ENCODE assay signal across 1 cellular context in genomic region chr6:13412639-13413465, GRCh38.
TF ChIP-seq lines count a peak whose summit lies in the region.

No MANE protein-coding gene starts in this region.

TF ChIP-seq in HepG2, 621 proteins besides CTCF, POLR2A, EP300 and RAD21 (continued from another document and continues in another):
- TF ChIP-seq, protein P1, sequence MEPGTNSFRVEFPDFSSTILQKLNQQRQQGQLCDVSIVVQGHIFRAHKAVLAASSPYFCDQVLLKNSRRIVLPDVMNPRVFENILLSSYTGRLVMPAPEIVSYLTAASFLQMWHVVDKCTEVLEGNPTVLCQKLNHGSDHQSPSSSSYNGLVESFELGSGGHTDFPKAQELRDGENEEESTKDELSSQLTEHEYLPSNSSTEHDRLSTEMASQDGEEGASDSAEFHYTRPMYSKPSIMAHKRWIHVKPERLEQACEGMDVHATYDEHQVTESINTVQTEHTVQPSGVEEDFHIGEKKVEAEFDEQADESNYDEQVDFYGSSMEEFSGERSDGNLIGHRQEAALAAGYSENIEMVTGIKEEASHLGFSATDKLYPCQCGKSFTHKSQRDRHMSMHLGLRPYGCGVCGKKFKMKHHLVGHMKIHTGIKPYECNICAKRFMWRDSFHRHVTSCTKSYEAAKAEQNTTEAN (CRISPR knock-in tag; conservative IDR thresholded peaks at IDR 0.05): no peak
- TF ChIP-seq JUN (CRISPR knock-in tag; IDR thresholded peaks at IDR 0.05) (peak; percentile 48; the same call in 1 of the 2 replicates), SAP130 (CRISPR knock-in tag; IDR thresholded peaks at IDR 0.05; ENCODE audit: low read depth) (no peak), CREBL2 (CRISPR knock-in tag; IDR thresholded peaks at IDR 0.05; ENCODE audit: borderline replicate concordance) (no peak), TGIF2 (CRISPR knock-in tag; IDR thresholded peaks at IDR 0.05) (no peak), PHF20 (CRISPR knock-in tag; IDR thresholded peaks at IDR 0.05) (no peak), ZNF891 (CRISPR knock-in tag; IDR thresholded peaks at IDR 0.05) (no peak), ZSCAN25 (CRISPR knock-in tag; IDR thresholded peaks at IDR 0.05) (peak; percentile 37; the same call in 1 of the 2 replicates), KMT2B (CRISPR knock-in tag; IDR thresholded peaks at IDR 0.05) (peak; percentile 39; the same call in 1 of the 2 replicates), ZNF691 (CRISPR knock-in tag; IDR thresholded peaks at IDR 0.05; ENCODE audit: borderline replicate concordance, low read depth) (no peak; the same call in 1 of the 2 replicates), NR2F2 (IDR thresholded peaks at IDR 0.05; ENCODE audit: borderline replicate concordance, low read depth) (no peak), ZNF563 (CRISPR knock-in tag; IDR thresholded peaks at IDR 0.05) (no peak), ZNF234 (CRISPR knock-in tag; conservative IDR thresholded peaks at IDR 0.05) (no peak), ZNF460 (CRISPR knock-in tag; IDR thresholded peaks at IDR 0.05; ENCODE audit: borderline replicate concordance) (no peak), HIVEP1 (CRISPR knock-in tag; IDR thresholded peaks at IDR 0.05) (peak; percentile 81; the same call in 1 of the 2 replicates), POGK (CRISPR knock-in tag; conservative IDR thresholded peaks at IDR 0.05) (0 out of 2 replicates have a peak, but pooled peaks have one; percentile 18), SNAPC2 (CRISPR knock-in tag; IDR thresholded peaks at IDR 0.05) (no peak), ZSCAN12 (CRISPR knock-in tag; IDR thresholded peaks at IDR 0.05) (no peak), ZNF788 (CRISPR knock-in tag; IDR thresholded peaks at IDR 0.05; ENCODE audit: borderline replicate concordance) (peak; percentile 48; the same call in 1 of the 2 replicates), PPARG (CRISPR knock-in tag; conservative IDR thresholded peaks at IDR 0.05) (peak; percentile 69), ZNF766 (CRISPR knock-in tag; IDR thresholded peaks at IDR 0.05; ENCODE audit: borderline replicate concordance) (no peak), ZNF253 (CRISPR knock-in tag; IDR thresholded peaks at IDR 0.05; ENCODE audit: borderline replicate concordance) (no peak), ZBTB42 (CRISPR knock-in tag; IDR thresholded peaks at IDR 0.05) (no peak), ZIK1 (CRISPR knock-in tag; IDR thresholded peaks at IDR 0.05; ENCODE audit: borderline replicate concordance, low read depth) (no peak), CREB1 (IDR thresholded peaks at IDR 0.05) (peak; percentile 51; the same call in 1 of the 2 replicates), CREB1 (CRISPR knock-in tag; IDR thresholded peaks at IDR 0.05) (peak; percentile 62), GATA4 (IDR thresholded peaks at IDR 0.05; ENCODE audit: borderline replicate concordance, low read depth) (no peak), ZFP1 (CRISPR knock-in tag; IDR thresholded peaks at IDR 0.05) (no peak), RBM22 (optimal IDR thresholded peaks at IDR 0.05; ENCODE audit: low read length) (no peak), TFDP1 (CRISPR knock-in tag; IDR thresholded peaks at IDR 0.05; ENCODE audit: borderline replicate concordance) (no peak)
- TF ChIP-seq, protein P2, sequence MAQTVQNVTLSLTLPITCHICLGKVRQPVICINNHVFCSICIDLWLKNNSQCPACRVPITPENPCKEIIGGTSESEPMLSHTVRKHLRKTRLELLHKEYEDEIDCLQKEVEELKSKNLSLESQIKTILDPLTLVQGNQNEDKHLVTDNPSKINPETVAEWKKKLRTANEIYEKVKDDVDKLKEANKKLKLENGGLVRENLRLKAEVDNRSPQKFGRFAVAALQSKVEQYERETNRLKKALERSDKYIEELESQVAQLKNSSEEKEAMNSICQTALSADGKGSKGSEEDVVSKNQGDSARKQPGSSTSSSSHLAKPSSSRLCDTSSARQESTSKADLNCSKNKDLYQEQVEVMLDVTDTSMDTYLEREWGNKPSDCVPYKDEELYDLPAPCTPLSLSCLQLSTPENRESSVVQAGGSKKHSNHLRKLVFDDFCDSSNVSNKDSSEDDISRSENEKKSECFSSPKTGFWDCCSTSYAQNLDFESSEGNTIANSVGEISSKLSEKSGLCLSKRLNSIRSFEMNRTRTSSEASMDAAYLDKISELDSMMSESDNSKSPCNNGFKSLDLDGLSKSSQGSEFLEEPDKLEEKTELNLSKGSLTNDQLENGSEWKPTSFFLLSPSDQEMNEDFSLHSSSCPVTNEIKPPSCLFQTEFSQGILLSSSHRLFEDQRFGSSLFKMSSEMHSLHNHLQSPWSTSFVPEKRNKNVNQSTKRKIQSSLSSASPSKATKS (CRISPR knock-in tag; IDR thresholded peaks at IDR 0.05): no peak
- TF ChIP-seq, protein P3, sequence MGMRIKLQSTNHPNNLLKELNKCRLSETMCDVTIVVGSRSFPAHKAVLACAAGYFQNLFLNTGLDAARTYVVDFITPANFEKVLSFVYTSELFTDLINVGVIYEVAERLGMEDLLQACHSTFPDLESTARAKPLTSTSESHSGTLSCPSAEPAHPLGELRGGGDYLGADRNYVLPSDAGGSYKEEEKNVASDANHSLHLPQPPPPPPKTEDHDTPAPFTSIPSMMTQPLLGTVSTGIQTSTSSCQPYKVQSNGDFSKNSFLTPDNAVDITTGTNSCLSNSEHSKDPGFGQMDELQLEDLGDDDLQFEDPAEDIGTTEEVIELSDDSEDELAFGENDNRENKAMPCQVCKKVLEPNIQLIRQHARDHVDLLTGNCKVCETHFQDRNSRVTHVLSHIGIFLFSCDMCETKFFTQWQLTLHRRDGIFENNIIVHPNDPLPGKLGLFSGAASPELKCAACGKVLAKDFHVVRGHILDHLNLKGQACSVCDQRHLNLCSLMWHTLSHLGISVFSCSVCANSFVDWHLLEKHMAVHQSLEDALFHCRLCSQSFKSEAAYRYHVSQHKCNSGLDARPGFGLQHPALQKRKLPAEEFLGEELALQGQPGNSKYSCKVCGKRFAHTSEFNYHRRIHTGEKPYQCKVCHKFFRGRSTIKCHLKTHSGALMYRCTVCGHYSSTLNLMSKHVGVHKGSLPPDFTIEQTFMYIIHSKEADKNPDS (CRISPR knock-in tag; IDR thresholded peaks at IDR 0.05): no peak
- TF ChIP-seq, protein P4, sequence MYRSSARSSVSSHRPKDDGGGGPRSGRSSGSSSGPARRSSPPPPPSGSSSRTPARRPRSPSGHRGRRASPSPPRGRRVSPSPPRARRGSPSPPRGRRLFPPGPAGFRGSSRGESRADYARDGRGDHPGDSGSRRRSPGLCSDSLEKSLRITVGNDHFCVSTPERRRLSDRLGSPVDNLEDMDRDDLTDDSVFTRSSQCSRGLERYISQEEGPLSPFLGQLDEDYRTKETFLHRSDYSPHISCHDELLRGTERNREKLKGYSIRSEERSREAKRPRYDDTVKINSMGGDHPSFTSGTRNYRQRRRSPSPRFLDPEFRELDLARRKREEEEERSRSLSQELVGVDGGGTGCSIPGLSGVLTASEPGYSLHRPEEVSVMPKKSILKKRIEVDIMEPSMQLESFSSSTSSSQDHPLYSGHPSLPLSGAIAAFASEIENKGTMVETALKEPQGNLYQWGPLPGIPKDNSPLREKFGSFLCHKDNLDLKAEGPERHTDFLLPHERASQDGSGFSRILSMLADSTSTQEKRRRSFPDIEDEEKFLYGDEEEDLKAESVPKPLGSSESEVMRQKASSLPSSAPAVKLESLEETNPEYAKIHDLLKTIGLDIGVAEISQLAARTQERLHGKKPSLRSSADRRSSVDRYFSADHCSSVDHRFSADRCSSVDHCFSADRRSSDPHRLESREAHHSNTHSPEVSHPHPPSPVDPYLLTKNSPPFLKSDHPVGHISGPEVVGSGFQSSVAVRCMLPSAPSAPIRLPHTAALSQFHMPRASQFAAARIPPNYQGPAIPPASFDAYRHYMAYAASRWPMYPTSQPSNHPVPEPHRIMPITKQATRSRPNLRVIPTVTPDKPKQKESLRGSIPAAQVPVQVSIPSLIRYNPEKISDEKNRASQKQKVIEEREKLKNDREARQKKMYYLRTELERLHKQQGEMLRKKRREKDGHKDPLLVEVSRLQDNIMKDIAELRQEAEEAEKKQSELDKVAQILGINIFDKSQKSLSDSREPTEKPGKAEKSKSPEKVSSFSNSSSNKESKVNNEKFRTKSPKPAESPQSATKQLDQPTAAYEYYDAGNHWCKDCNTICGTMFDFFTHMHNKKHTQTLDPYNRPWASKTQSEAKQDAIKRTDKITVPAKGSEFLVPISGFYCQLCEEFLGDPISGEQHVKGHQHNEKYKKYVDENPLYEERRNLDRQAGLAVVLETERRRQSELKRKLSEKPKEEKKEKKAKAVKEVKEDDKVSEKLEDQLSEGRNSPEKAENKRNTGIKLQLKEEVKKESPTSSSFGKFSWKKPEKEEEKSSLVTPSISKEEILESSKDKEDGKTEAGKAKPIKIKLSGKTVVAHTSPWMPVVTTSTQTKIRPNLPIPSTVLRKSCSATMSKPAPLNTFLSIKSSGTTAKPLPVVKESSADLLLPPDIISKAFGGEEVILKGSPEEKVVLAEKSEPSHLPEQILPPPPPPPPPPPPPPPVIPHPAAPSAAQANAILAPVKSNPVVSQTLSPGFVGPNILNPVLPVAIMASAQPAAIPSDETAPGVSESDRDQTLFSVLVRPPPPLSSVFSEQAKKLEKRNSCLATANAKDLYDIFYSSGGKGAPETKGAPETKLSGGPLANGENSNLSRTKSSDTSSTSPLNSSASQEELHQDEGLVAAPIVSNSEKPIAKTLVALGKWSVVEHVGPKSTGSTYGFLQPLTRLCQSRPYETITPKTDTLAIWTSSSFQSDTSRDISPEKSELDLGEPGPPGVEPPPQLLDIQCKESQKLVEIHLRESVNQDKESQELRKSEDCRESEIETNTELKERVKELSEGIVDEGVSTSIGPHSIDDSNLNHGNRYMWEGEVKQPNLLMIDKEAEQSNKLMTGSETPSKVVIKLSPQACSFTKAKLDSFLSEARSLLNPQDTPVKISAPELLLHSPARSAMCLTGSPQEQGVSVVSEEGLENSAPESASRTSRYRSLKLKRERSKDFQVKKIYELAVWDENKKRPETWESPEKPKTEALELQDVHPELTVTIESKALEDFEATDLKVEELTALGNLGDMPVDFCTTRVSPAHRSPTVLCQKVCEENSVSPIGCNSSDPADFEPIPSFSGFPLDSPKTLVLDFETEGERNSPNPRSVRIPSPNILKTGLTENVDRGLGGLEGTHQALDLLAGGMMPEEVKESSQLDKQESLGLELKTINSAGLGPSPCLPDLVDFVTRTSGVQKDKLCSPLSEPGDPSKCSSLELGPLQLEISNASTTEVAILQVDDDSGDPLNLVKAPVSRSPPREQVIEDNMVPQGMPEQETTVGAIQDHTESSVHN (CRISPR knock-in tag; IDR thresholded peaks at IDR 0.05): peak; percentile 23; the same call in 1 of the 2 replicates
- TF ChIP-seq, protein P5, sequence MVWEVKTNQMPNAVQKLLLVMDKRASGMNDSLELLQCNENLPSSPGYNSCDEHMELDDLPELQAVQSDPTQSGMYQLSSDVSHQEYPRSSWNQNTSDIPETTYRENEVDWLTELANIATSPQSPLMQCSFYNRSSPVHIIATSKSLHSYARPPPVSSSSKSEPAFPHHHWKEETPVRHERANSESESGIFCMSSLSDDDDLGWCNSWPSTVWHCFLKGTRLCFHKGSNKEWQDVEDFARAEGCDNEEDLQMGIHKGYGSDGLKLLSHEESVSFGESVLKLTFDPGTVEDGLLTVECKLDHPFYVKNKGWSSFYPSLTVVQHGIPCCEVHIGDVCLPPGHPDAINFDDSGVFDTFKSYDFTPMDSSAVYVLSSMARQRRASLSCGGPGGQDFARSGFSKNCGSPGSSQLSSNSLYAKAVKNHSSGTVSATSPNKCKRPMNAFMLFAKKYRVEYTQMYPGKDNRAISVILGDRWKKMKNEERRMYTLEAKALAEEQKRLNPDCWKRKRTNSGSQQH (CRISPR knock-in tag; IDR thresholded peaks at IDR 0.05; ENCODE audit: low read depth): no peak
- TF ChIP-seq, protein P6, sequence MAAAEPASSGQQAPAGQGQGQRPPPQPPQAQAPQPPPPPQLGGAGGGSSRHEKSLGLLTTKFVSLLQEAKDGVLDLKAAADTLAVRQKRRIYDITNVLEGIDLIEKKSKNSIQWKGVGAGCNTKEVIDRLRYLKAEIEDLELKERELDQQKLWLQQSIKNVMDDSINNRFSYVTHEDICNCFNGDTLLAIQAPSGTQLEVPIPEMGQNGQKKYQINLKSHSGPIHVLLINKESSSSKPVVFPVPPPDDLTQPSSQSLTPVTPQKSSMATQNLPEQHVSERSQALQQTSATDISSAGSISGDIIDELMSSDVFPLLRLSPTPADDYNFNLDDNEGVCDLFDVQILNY (CRISPR knock-in tag; conservative IDR thresholded peaks at IDR 0.05): no peak
- TF ChIP-seq, protein P7, sequence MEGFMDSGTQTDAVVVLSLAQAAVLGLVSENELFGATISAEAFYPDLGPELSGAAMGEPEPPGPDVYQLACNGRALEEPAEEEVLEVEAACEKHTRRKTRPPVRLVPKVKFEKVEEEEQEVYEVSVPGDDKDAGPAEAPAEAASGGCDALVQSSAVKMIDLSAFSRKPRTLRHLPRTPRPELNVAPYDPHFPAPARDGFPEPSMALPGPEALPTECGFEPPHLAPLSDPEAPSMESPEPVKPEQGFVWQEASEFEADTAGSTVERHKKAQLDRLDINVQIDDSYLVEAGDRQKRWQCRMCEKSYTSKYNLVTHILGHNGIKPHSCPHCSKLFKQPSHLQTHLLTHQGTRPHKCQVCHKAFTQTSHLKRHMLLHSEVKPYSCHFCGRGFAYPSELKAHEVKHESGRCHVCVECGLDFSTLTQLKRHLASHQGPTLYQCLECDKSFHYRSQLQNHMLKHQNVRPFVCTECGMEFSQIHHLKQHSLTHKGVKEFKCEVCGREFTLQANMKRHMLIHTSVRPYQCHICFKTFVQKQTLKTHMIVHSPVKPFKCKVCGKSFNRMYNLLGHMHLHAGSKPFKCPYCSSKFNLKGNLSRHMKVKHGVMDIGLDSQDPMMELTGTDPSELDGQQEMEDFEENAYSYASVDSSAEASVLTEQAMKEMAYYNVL (CRISPR knock-in tag; IDR thresholded peaks at IDR 0.05; ENCODE audit: borderline replicate concordance): peak; percentile 63; the same call in 1 of the 2 replicates
